ENCODE assay signal across 12 cellular contexts in genomic region chr2:88614497-88615157, GRCh38. TPM values are rescaled to one million over a fixed set of nuclear protein-coding genes. Genes with fewer than 3 reads are reported as not detected.
DNase-seq lines count a peak whose midpoint lies in the region; ATAC-seq and TF ChIP-seq lines count a peak whose summit lies in the region.
"Had no signal": no experiment of that assay in that cellular context is flagged by ENCODE, and none has a peak within 500 bp of the region (broad histone marks: within the 10 kb centered on the region; RNA-seq: fewer than 3 reads in every experiment).

No MANE protein-coding gene starts in this region.

- WGBS in smooth muscle cell (ENCODE audit: low lambda C conversion rate): 90% methylated on average over 3 of the region's 3 CpGs

- H3K9me3 Mint-ChIP-seq in activated CD8-positive, alpha-beta memory T cell treated with anti-CD3 and anti-CD28 coated beads, Interleukin-2, amount 10 ng/mL, durations not matched to agents 7 days and 5 days (ENCODE audit: low read depth): no peaks in the 10 kb centered on the region

- no peak overlapping the region for H3K27ac Mint-ChIP-seq in activated CD8-positive, alpha-beta memory T cell treated with anti-CD3 and anti-CD28 coated beads, Interleukin-2, amount 10 ng/mL, durations not matched to agents 7 days and 5 days

- H3K9me3 ChIP-seq in smooth muscle cell (replicated peaks; ENCODE audit: low read depth) (no peaks in the 10 kb centered on the region), osteoblast (ENCODE audit: low read depth, low read length) (no peaks in the 10 kb centered on the region)
- H3K9me3 ChIP-seq: upper lobe of right lung had no signal

- CTCF ChIA-PET in activated CD8-positive, alpha-beta memory T cell treated with anti-CD3 and anti-CD28 coated beads, Interleukin-2, amount 10 ng/mL, durations not matched to agents 7 days and 5 days (lab: Charles Lee): interaction anchor here (1.1 to 1.2 kb wide), 2 partner anchors 39 to 55 kb away, joined by 3 to 5 read pairs; no protein-coding TSS in a partner anchor

- H3K4me3 ChIP-seq in smooth muscle cell: no peak overlapping the region
- no peak overlapping the region for H3K4me3 ChIP-seq in osteoblast (ENCODE audit: insufficient read depth, low read length)
- H3K4me3 ChIP-seq: upper lobe of right lung had no signal

- H3K36me3 Mint-ChIP-seq in activated CD8-positive, alpha-beta memory T cell treated with anti-CD3 and anti-CD28 coated beads, Interleukin-2, amount 10 ng/mL, durations not matched to agents 7 days and 5 days: peaks cover 10% of the 10 kb centered on the region

- H3K27me3 ChIP-seq in smooth muscle cell (ENCODE audit: low read depth) (no peaks in the 10 kb centered on the region), osteoblast (ENCODE audit: insufficient read depth, low read length) (no peaks in the 10 kb centered on the region)
- H3K27me3 ChIP-seq: upper lobe of right lung had no signal

- H4K20me1 ChIP-seq in smooth muscle cell (ENCODE audit: low read depth): peaks cover 100% of the 10 kb centered on the region
- H4K20me1 ChIP-seq in osteoblast (ENCODE audit: insufficient read depth, low read length): peaks cover 25% of the 10 kb centered on the region

- TF ChIP-seq CTCF in smooth muscle cell (IDR thresholded peaks at IDR 0.05; ENCODE audit: borderline replicate concordance, insufficient read depth, poor library complexity, severe bottlenecking) (no peak), osteoblast (IDR thresholded peaks at IDR 0.05; ENCODE audit: extremely low read depth, low read depth, low read length) (no peak)

- H3K4me1 ChIP-seq in smooth muscle cell (ENCODE audit: low read depth) (peaks cover 24% of the 10 kb centered on the region), osteoblast (ENCODE audit: insufficient read depth, low read length) (peaks cover 6% of the 10 kb centered on the region)

- no peak overlapping the region for H3K4me3 Mint-ChIP-seq in activated CD8-positive, alpha-beta memory T cell treated with anti-CD3 and anti-CD28 coated beads, Interleukin-2, amount 10 ng/mL, durations not matched to agents 7 days and 5 days

- peak overlapping the region; percentile 21 for H3K4me2 ChIP-seq in smooth muscle cell
- no peak overlapping the region for H3K4me2 ChIP-seq in osteoblast (ENCODE audit: insufficient read depth, low read length)

- peak; percentile 65 for DNase-seq in activated CD8-positive, alpha-beta memory T cell treated with anti-CD3 and anti-CD28 coated beads, Interleukin-2, amount 10 ng/mL, durations not matched to agents 7 days and 5 days
- DNase-seq in activated CD8-positive, alpha-beta memory T cell treated with anti-CD3 and anti-CD28 coated beads, Interleukin-2, amount 50 U/mL, for 48 hours: no peak
- no peak for DNase-seq in smooth muscle cell (lab: John Stamatoyannopoulos, UW; ENCODE audit: unreplicated experiment)
- DNase-seq in NCI-H226: no peak
- no peak for DNase-seq in T-helper 1 cell
- DNase-seq in osteoblast (ENCODE audit: insufficient read length, low spot score, missing footprints): no peak
- DNase-seq: activated naive CD4-positive, alpha-beta T cell treated with anti-CD3 and anti-CD28 coated beads, Interleukin-2, amount 50 U/mL, for 16 hours; effector CD8-positive, alpha-beta T cell; stimulated activated CD4-positive, alpha-beta T cell treated with anti-CD3 and anti-CD28 coated beads, Interleukin-4, amount 100 ng/mL, for 4 hours; upper lobe of right lung had no signal

- no peaks in the 10 kb centered on the region for H3K36me3 ChIP-seq in smooth muscle cell (ENCODE audit: low read depth)
- H3K36me3 ChIP-seq in osteoblast (ENCODE audit: insufficient read depth, low read length): no peaks in the 10 kb centered on the region

- no peak overlapping the region for H3K9ac ChIP-seq in smooth muscle cell (ENCODE audit: low read depth)

- H3F3A ChIP-seq in smooth muscle cell (ENCODE audit: low read depth): peaks cover 26% of the 10 kb centered on the region

- H3K4me1 Mint-ChIP-seq in activated CD8-positive, alpha-beta memory T cell treated with anti-CD3 and anti-CD28 coated beads, Interleukin-2, amount 10 ng/mL, durations not matched to agents 7 days and 5 days: peaks cover 16% of the 10 kb centered on the region

- H3K27ac ChIP-seq in smooth muscle cell (ENCODE audit: low read depth) (peak overlapping the region; percentile 56), osteoblast (ENCODE audit: low read depth, low read length) (no peak overlapping the region)
- H3K27ac ChIP-seq: upper lobe of right lung had no signal

- H3K79me2 ChIP-seq in smooth muscle cell (ENCODE audit: low read depth) (peaks cover 95% of the 10 kb centered on the region), osteoblast (ENCODE audit: insufficient read depth, low read length) (peaks cover 72% of the 10 kb centered on the region)

- H2AFZ ChIP-seq in smooth muscle cell (ENCODE audit: low read depth) (no peak overlapping the region), osteoblast (ENCODE audit: low read length) (no peak overlapping the region)

- peak; percentile 63 for ATAC-seq in activated CD8-positive, alpha-beta memory T cell treated with anti-CD3 and anti-CD28 coated beads, Interleukin-2, amount 10 ng/mL, durations not matched to agents 7 days and 5 days
- ATAC-seq in HG02610 (IDR thresholded peaks at IDR 0.05; ENCODE audit: unreplicated experiment) (peak; percentile 85), HG03457 (IDR thresholded peaks at IDR 0.05; ENCODE audit: unreplicated experiment) (peak; percentile 73)
- ATAC-seq: upper lobe of right lung had no signal

- no peaks in the 10 kb centered on the region for H3K27me3 Mint-ChIP-seq in activated CD8-positive, alpha-beta memory T cell treated with anti-CD3 and anti-CD28 coated beads, Interleukin-2, amount 10 ng/mL, durations not matched to agents 7 days and 5 days

RNA-seq across cellular contexts. Expression of gene EIF2AK3, which starts 12.6 kb away (rescaled TPM):
- 10 to 100 TPM; 17.0 to 29.8 TPM for total RNA-seq in activated CD8-positive, alpha-beta memory T cell treated with anti-CD3 and anti-CD28 coated beads, Interleukin-2, amount 10 ng/mL, durations not matched to agents 7 days and 5 days
- 53.4 and 61.6 TPM in 2 replicates for total RNA-seq in smooth muscle cell
- polyA plus RNA-seq in smooth muscle cell: 16.2 and 18.0 TPM in 2 replicates
- total RNA-seq in osteoblast: 24.2 and 25.7 TPM in 2 replicates
